13 cellular contexts compared by ENCODE assay signal in genomic region chr6:38508894-38509293, GRCh38.
DNase-seq lines count a peak whose midpoint lies in the region; ATAC-seq and TF ChIP-seq lines count a peak whose summit lies in the region.
"Had no signal": no experiment of that assay in that cellular context is flagged by ENCODE, and none has a peak within 500 bp of the region (broad histone marks: within the 10 kb centered on the region; RNA-seq: fewer than 3 reads in every experiment).

No MANE protein-coding gene starts in this region.

- BruUV-seq in HCT116 (replicated peaks; lab: Mats Ljungman, UMichigan), result no TSS peak

- H3K9me3 ChIP-seq in AG04450 (ENCODE audit: control insufficient read depth, insufficient read depth, low read length), result no peaks in the 10 kb centered on the region
- no peaks in the 10 kb centered on the region for H3K9me3 ChIP-seq in HCT116 (ENCODE audit: control insufficient read depth in 1 of 2, insufficient read depth in 1 of 2, low read depth in 1 of 2, low read length in 2 of 2)
- no peaks in the 10 kb centered on the region for H3K9me3 ChIP-seq in fibroblast of lung (ENCODE audit: control insufficient read depth, insufficient read depth, low read depth, low read length)
- H3K9me3 ChIP-seq in thyroid gland, result no peaks in the 10 kb centered on the region

- H3K9ac ChIP-seq in HCT116 (ENCODE audit: low read length), result 0 out of 2 replicates have a peak overlapping the region, but pooled peaks have one; percentile 11
- H3K9ac ChIP-seq in fibroblast of lung (ENCODE audit: insufficient read depth, low read length), result no peak overlapping the region

- H3K27me3 ChIP-seq in AG04450 (ENCODE audit: control insufficient read depth, insufficient read depth, low read length) (no peaks in the 10 kb centered on the region), HCT116 (ENCODE audit: insufficient read depth, low read length) (no peaks in the 10 kb centered on the region), fibroblast of lung (ENCODE audit: control insufficient read depth, insufficient read depth, low read length) (no peaks in the 10 kb centered on the region), thyroid gland (no peaks in the 10 kb centered on the region)

- CTCF ChIA-PET in AG04450 (lab: Charles Lee) (interaction anchor here (0.5 to 1.8 kb wide), 5 partner anchors 15 to 1182 kb away, joined by 3 to 11 read pairs (median 4); no protein-coding TSS in a partner anchor), HCT116 (lab: Charles Lee) (interaction anchor here (1.7 kb wide), 1 partner anchor 15 kb away, joined by 5 read pairs; no protein-coding TSS in a partner anchor)

- no peak for TF ChIP-seq CTCF in AG04450 (IDR thresholded peaks at IDR 0.05; ENCODE audit: low read depth, low read length)
- no peak for TF ChIP-seq CTCF in HCT116 (IDR thresholded peaks at IDR 0.05 in 2 of 3, conservative IDR thresholded peaks at IDR 0.05 in 1 of 3; ENCODE audit: borderline replicate concordance in 1 of 3, insufficient read depth in 1 of 3, low read depth in 2 of 3, low read length in 2 of 3)
- no peak for TF ChIP-seq CTCF in fibroblast of lung (conservative IDR thresholded peaks at IDR 0.05 in 1 of 2, IDR thresholded peaks at IDR 0.05 in 1 of 2; ENCODE audit: low read depth in 1 of 2, low read length in 2 of 2)
- TF ChIP-seq CTCF in thyroid gland (IDR thresholded peaks at IDR 0.05), result no peak

- H3K79me2 ChIP-seq in HCT116 (ENCODE audit: insufficient read depth, low read length), result no peaks in the 10 kb centered on the region
- H3K79me2 ChIP-seq in fibroblast of lung (ENCODE audit: control insufficient read depth, insufficient read depth, low read length), result no peaks in the 10 kb centered on the region

- ATAC-seq in HCT116 (peak; percentile 28; the same call in 1 of the 2 replicates), GM21381 (IDR thresholded peaks at IDR 0.05; ENCODE audit: unreplicated experiment) (no peak)
- ATAC-seq: CD8-positive, alpha-beta T cell had no signal

- RAD21 ChIA-PET in HCT116 (lab: Charles Lee; ENCODE audit: low non-redundant PET in 1 of 2, low total read pairs in 2 of 2, uncharacterized antibody in 2 of 2, unreplicated experiment in 2 of 2), result no interaction called here

- H3K4me2 ChIP-seq in HCT116 (ENCODE audit: low read length) (peak overlapping the region; percentile 70), fibroblast of lung (ENCODE audit: extremely low read depth, insufficient read depth, low read length) (no peak overlapping the region)

- H2AFZ ChIP-seq in HCT116 (ENCODE audit: low read depth, low read length, poor library complexity, severe bottlenecking) (no peak overlapping the region), fibroblast of lung (ENCODE audit: low read length) (no peak overlapping the region)

- no peak overlapping the region for H3K27ac ChIP-seq in AG04450 (ENCODE audit: low read depth, low read length)
- H3K27ac ChIP-seq in HCT116 (ENCODE audit: low read depth, low read length), result no peak overlapping the region
- H3K27ac ChIP-seq in fibroblast of lung (ENCODE audit: insufficient read depth, low read length), result no peak overlapping the region
- H3K27ac ChIP-seq in thyroid gland, result no peak overlapping the region
- H3K27ac ChIP-seq: coronary artery had no signal

- H3K4me3 ChIP-seq in AG04450 (ENCODE audit: low read depth, low read length) (no peak overlapping the region), HCT116 (replicated peaks in 1 of 2; ENCODE audit: low read depth in 1 of 2, low read length in 2 of 2) (no peak overlapping the region), fibroblast of lung (replicated peaks in 1 of 4; ENCODE audit: control extremely low read depth in 1 of 4, insufficient read depth in 1 of 4, low read depth in 3 of 4, low read length in 4 of 4) (no peak overlapping the region), thyroid gland (replicated peaks in 1 of 3) (no peak overlapping the region)
- H3K4me3 ChIP-seq: coronary artery had no signal

- H3K9me2 ChIP-seq in HCT116 (ENCODE audit: insufficient read depth), result no peaks in the 10 kb centered on the region

- peak; percentile 37 for DNase-seq in AG04450 (ENCODE audit: low read depth, low spot score)
- no peak for DNase-seq in HCT116 (ENCODE audit: low read depth, low spot score)
- DNase-seq in NCI-H748 treated with DMSO at 0.1 percent for 48 hours (lab: John Stamatoyannopoulos, UW), result peak; percentile 14
- DNase-seq in fibroblast of lung (ENCODE audit: low read depth in 2 of 2), result peak; percentile 54 to 81
- no peak for DNase-seq in activated T-cell treated with anti-CD3 and anti-CD28 coated beads, Interleukin-2, amount 50 U/mL, for 48 hours
- DNase-seq in thyroid gland, result no peak
- DNase-seq in NAMALWA (ENCODE audit: low spot score), result no peak
- DNase-seq: CD8-positive, alpha-beta T cell; H9; naive B cell; NCI-H446 treated with DMSO at 0.1 percent for 48 hours had no signal

- TF ChIP-seq POLR2A in HCT116 (IDR thresholded peaks at IDR 0.05; ENCODE audit: borderline replicate concordance, extremely low read depth, insufficient read depth, insufficient read length) (no peak), thyroid gland (IDR thresholded peaks at IDR 0.05) (no peak)

- H3K36me3 ChIP-seq in HCT116 (ENCODE audit: control insufficient read depth in 1 of 2, insufficient read depth in 2 of 2, low read length in 2 of 2) (no peaks in the 10 kb centered on the region), fibroblast of lung (ENCODE audit: control insufficient read depth, insufficient read depth, low read length) (no peaks in the 10 kb centered on the region), thyroid gland (no peaks in the 10 kb centered on the region)

- TF ChIP-seq RAD21 in HCT116 (IDR thresholded peaks at IDR 0.05; ENCODE audit: low read depth), result no peak

- POLR2A ChIA-PET in AG04450 (lab: Yijun Ruan, JAX), result interaction anchor here (0.7 kb wide), 1 partner anchor 486 kb away, joined by 5 read pairs; no protein-coding TSS in a partner anchor
- POLR2A ChIA-PET in HCT116 (lab: Charles Lee), result no interaction called here

- intact Hi-C loops in HCT116 (cut with micrococcal nuclease), result no loop called here
- intact Hi-C loops in thyroid gland (cut with DNase I), result no loop called here

- H4K20me1 ChIP-seq in HCT116 (ENCODE audit: insufficient read depth) (no peaks in the 10 kb centered on the region), fibroblast of lung (ENCODE audit: control insufficient read depth, extremely low read depth, insufficient read depth, low read length) (no peaks in the 10 kb centered on the region)

- peaks cover 14 to 27% of the 10 kb centered on the region in 2 experiments for H3K4me1 ChIP-seq in HCT116 (ENCODE audit: control insufficient read depth in 1 of 2, insufficient read depth in 2 of 2, low read length in 2 of 2)
- H3K4me1 ChIP-seq in fibroblast of lung (ENCODE audit: control insufficient read depth, extremely low read depth, insufficient read depth, low read length), result peaks cover 7% of the 10 kb centered on the region
- H3K4me1 ChIP-seq in thyroid gland, result peaks cover 0 to 5% of the 10 kb centered on the region in 2 donors

TF ChIP-seq in HCT116, 20 proteins besides CTCF, POLR2A, EP300 and RAD21:
- no peak for TF ChIP-seq ZBTB33 (IDR thresholded peaks at IDR 0.05; ENCODE audit: extremely low read depth, insufficient replicate concordance, low read length)
- peak; percentile 57; the same call in 1 of the 2 replicates for TF ChIP-seq CEBPB (IDR thresholded peaks at IDR 0.05; ENCODE audit: low read depth)
TF ChIP-seq in HCT116: peak in this region for 1.

Comparison
In these comparisons a context has a peak if more than half of its experiments do, and no peak if none do; other contexts are left out.
1. DNase-seq: peak in AG04450 (single experiment), NCI-H748 treated with DMSO at 0.1 percent for 48 hours (single experiment) and fibroblast of lung (2 of 2); none in HCT116 (single experiment), activated T-cell treated with anti-CD3 and anti-CD28 coated beads, Interleukin-2, amount 50 U/mL, for 48 hours (0 of 2), thyroid gland (0 of 2) and NAMALWA (single experiment).